In the genomic region with DNA sequence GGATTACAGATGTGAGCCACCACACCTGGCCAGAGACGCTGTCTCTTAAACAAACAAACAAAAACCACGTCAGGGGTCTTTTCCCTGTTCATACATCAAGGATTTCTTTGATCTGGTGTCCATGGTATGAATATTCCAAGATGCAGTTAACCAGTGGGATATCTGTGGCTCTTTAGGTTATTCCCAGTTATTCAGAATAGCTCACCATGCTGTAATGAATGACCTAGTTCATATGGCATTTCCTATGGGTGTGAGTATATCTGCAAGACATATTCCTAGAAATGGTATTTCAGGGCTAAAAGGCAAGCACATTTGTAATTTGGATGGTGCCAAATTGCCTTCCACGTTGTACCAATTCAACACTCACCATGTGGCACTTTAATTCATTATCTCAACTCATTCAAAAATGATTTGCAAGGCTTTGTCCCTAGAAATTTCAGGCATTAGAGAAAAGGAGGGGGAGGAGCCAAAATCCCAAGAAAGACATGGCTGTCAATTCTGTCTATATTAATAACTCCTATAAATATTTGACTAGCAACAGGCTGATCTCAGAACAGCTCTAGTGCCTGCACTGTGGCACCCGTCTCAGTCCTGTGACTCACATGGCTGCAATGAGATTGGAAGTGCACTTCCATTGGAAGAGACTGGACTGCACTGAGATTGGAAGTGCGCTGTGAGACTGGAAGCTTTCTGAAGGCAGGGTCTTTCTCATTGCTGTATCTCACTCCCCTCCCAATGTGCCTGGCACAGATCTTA, we compare ENCODE assay signal across 13 cellular contexts. TPM values are rescaled to one million over a fixed set of nuclear protein-coding genes. Genes with fewer than 3 reads are reported as not detected.
DNase-seq lines count a peak whose midpoint lies in the region; ATAC-seq, FAIRE-seq and TF ChIP-seq lines count a peak whose summit lies in the region.
"Had no signal": no experiment of that assay in that cellular context is flagged by ENCODE, and none has a peak within 500 bp of the region (broad histone marks: within the 10 kb centered on the region; RNA-seq: fewer than 3 reads in every experiment).

No MANE protein-coding gene starts in this region.

- H3K27ac Mint-ChIP-seq in activated CD8-positive, alpha-beta memory T cell treated with anti-CD3 and anti-CD28 coated beads, Interleukin-2, amount 10 ng/mL, durations not matched to agents 7 days and 5 days = no peak overlapping the region

- TF ChIP-seq CTCF in choroid plexus epithelial cell (conservative IDR thresholded peaks at IDR 0.05; ENCODE audit: low read depth, low read length) = no peak
- no peak for TF ChIP-seq CTCF in omental fat pad (IDR thresholded peaks at IDR 0.05)
- no peak for TF ChIP-seq CTCF in upper lobe of left lung (IDR thresholded peaks at IDR 0.05)

- WGBS in upper lobe of left lung, 2 donors = 88 to 92% methylated on average over 5 of the region's 5 CpGs

- H3K4me3 ChIP-seq in choroid plexus epithelial cell (ENCODE audit: low read depth, low read length) (no peak overlapping the region), upper lobe of left lung (no peak overlapping the region)
- H3K4me3 ChIP-seq: thoracic aorta had no signal

- peaks cover 0 to under 1% (median 0%) of the 10 kb centered on the region in 4 donors for H3K4me1 ChIP-seq in upper lobe of left lung

- CTCF ChIA-PET in activated CD8-positive, alpha-beta memory T cell treated with anti-CD3 and anti-CD28 coated beads, Interleukin-2, amount 10 ng/mL, durations not matched to agents 7 days and 5 days (lab: Charles Lee) = interaction anchor here (5.1 kb wide), 1 partner anchor 17 kb away, joined by 20 read pairs; no protein-coding TSS in a partner anchor

- no peaks in the 10 kb centered on the region for H3K27me3 ChIP-seq in upper lobe of left lung

- DNase-seq in ELR (ENCODE audit: low read depth) (peak; percentile 88), RCC 7860 (ENCODE audit: low spot score) (peak; percentile 78), choroid plexus epithelial cell (ENCODE audit: low read depth) (peak; percentile 77), myocyte (ENCODE audit: low read depth) (peak; percentile 62), omental fat pad (ENCODE audit: low spot score) (no peak), upper lobe of left lung (no peak)
- DNase-seq in activated T-cell treated with anti-CD3 and anti-CD28 coated beads, Interleukin-2, amount 50 U/mL, for 4 hours = no peak
- no peak for DNase-seq in activated CD8-positive, alpha-beta memory T cell treated with anti-CD3 and anti-CD28 coated beads, Interleukin-2, amount 10 ng/mL, durations not matched to agents 7 days and 5 days
- DNase-seq: activated CD4-positive, alpha-beta T cell treated with anti-CD3 and anti-CD28 coated beads, Interleukin-2, amount 50 U/mL, for 48 hours; CD4-positive, CD25-positive, alpha-beta regulatory T cell; effector memory CD4-positive, alpha-beta T cell; kidney glomerular epithelial cell had no signal

- H3K4me3 Mint-ChIP-seq in activated T-cell treated with anti-CD3 and anti-CD28 coated beads, Interleukin-2, amount 50 U/mL, for 4 hours = no peak overlapping the region
- no peak overlapping the region for H3K4me3 Mint-ChIP-seq in activated CD8-positive, alpha-beta memory T cell treated with anti-CD3 and anti-CD28 coated beads, Interleukin-2, amount 10 ng/mL, durations not matched to agents 7 days and 5 days

- ATAC-seq in omental fat pad (ENCODE audit: low FRiP score) = no peak
- no peak for ATAC-seq in activated T-cell treated with anti-CD3 and anti-CD28 coated beads, Interleukin-2, amount 50 U/mL, for 4 hours
- no peak for ATAC-seq in upper lobe of left lung (ENCODE audit: low FRiP score in 2 of 2)
- no peak for ATAC-seq in activated CD8-positive, alpha-beta memory T cell treated with anti-CD3 and anti-CD28 coated beads, Interleukin-2, amount 10 ng/mL, durations not matched to agents 7 days and 5 days

- H3K9me3 ChIP-seq in upper lobe of left lung = no peaks in the 10 kb centered on the region
- H3K9me3 ChIP-seq: thoracic aorta had no signal

- no peaks in the 10 kb centered on the region for H3K27me3 Mint-ChIP-seq in activated T-cell treated with anti-CD3 and anti-CD28 coated beads, Interleukin-2, amount 50 U/mL, for 4 hours (ENCODE audit: low read depth)
- peaks cover 14% of the 10 kb centered on the region for H3K27me3 Mint-ChIP-seq in activated CD8-positive, alpha-beta memory T cell treated with anti-CD3 and anti-CD28 coated beads, Interleukin-2, amount 10 ng/mL, durations not matched to agents 7 days and 5 days
- H3K27me3 Mint-ChIP-seq: CD4-positive, CD25-positive, alpha-beta regulatory T cell had no signal

- H3K4me1 Mint-ChIP-seq in activated T-cell treated with anti-CD3 and anti-CD28 coated beads, Interleukin-2, amount 50 U/mL, for 4 hours (ENCODE audit: low read depth) = peaks cover 2% of the 10 kb centered on the region
- no peaks in the 10 kb centered on the region for H3K4me1 Mint-ChIP-seq in activated CD8-positive, alpha-beta memory T cell treated with anti-CD3 and anti-CD28 coated beads, Interleukin-2, amount 10 ng/mL, durations not matched to agents 7 days and 5 days

- H3K36me3 ChIP-seq in upper lobe of left lung = no peaks in the 10 kb centered on the region
- H3K36me3 ChIP-seq: thoracic aorta had no signal

- H3K9me3 Mint-ChIP-seq in activated T-cell treated with anti-CD3 and anti-CD28 coated beads, Interleukin-2, amount 50 U/mL, for 4 hours = no peaks in the 10 kb centered on the region
- H3K9me3 Mint-ChIP-seq in activated CD8-positive, alpha-beta memory T cell treated with anti-CD3 and anti-CD28 coated beads, Interleukin-2, amount 10 ng/mL, durations not matched to agents 7 days and 5 days (ENCODE audit: low read depth) = no peaks in the 10 kb centered on the region
- H3K9me3 Mint-ChIP-seq: CD4-positive, CD25-positive, alpha-beta regulatory T cell had no signal

- H3K27ac ChIP-seq in upper lobe of left lung = no peak overlapping the region
- H3K27ac ChIP-seq: thoracic aorta had no signal

- no peaks in the 10 kb centered on the region for H3K36me3 Mint-ChIP-seq in activated T-cell treated with anti-CD3 and anti-CD28 coated beads, Interleukin-2, amount 50 U/mL, for 4 hours (ENCODE audit: insufficient read depth)
- no peaks in the 10 kb centered on the region for H3K36me3 Mint-ChIP-seq in activated CD8-positive, alpha-beta memory T cell treated with anti-CD3 and anti-CD28 coated beads, Interleukin-2, amount 10 ng/mL, durations not matched to agents 7 days and 5 days
- H3K36me3 Mint-ChIP-seq: CD4-positive, CD25-positive, alpha-beta regulatory T cell had no signal

- no peak for TF ChIP-seq EP300 in upper lobe of left lung (IDR thresholded peaks at IDR 0.05)

- no peak for TF ChIP-seq POLR2A in upper lobe of left lung (IDR thresholded peaks at IDR 0.05)

- FAIRE-seq in RCC 7860 (lab: Jason Lieb, UNC) = no peak

RNA-seq across cellular contexts. Expression of gene STMN1, which starts 6.0 kb away (rescaled TPM):
- total RNA-seq in myocyte (138 and 179 TPM in 2 replicates), omental fat pad (10 to 100 TPM; 19.5 to 41.0 (median 29.7) TPM), upper lobe of left lung (100 to 1,000 TPM in 1 of 6 donors, 10 to 100 TPM in 5; 38.3 to 103 (median 52.2) TPM)
- polyA plus RNA-seq in myocyte (2012) = 373 TPM
- 10 to 100 TPM; 68.0 to 94.8 (median 80.0) TPM for total RNA-seq in activated T-cell treated with anti-CD3 and anti-CD28 coated beads, Interleukin-2, amount 50 U/mL, for 4 hours
- total RNA-seq in activated CD8-positive, alpha-beta memory T cell treated with anti-CD3 and anti-CD28 coated beads, Interleukin-2, amount 10 ng/mL, durations not matched to agents 7 days and 5 days = 100 to 1,000 TPM; 548 to 626 TPM

RNA-seq across cellular contexts. Expression of gene PAQR7, which starts 36.7 kb away (rescaled TPM):
- 6.3 and 9.8 TPM in 2 replicates for total RNA-seq in myocyte
- 21.8 TPM for polyA plus RNA-seq in myocyte (2012)
- total RNA-seq in omental fat pad = 1 to 10 TPM; 4.3 to 7.2 (median 6.5) TPM
- 1 to 10 TPM; 4.5 to 7.5 (median 5.4) TPM for total RNA-seq in activated T-cell treated with anti-CD3 and anti-CD28 coated beads, Interleukin-2, amount 50 U/mL, for 4 hours
- 1 to 10 TPM; 1.9 to 9.6 (median 7.0) TPM for total RNA-seq in upper lobe of left lung
- 1 to 10 TPM; 2.2 to 5.0 TPM for total RNA-seq in activated CD8-positive, alpha-beta memory T cell treated with anti-CD3 and anti-CD28 coated beads, Interleukin-2, amount 10 ng/mL, durations not matched to agents 7 days and 5 days

RNA-seq across cellular contexts. Expression of gene AUNIP, which starts 53.0 kb away (rescaled TPM):
- total RNA-seq in myocyte (0.70 and 2.3 TPM in 2 replicates), omental fat pad (not detected), upper lobe of left lung (1 to 10 TPM in 1 of 6 donors, under 1 TPM in 2, not detected in 3; 0.43 to 1.1 (median 0.74) TPM)
- polyA plus RNA-seq in myocyte (2012) = 0.90 TPM
- total RNA-seq in activated T-cell treated with anti-CD3 and anti-CD28 coated beads, Interleukin-2, amount 50 U/mL, for 4 hours = 1 to 10 TPM; 4.1 to 4.6 (median 4.5) TPM
- 1 to 10 TPM; 8.1 to 9.8 TPM for total RNA-seq in activated CD8-positive, alpha-beta memory T cell treated with anti-CD3 and anti-CD28 coated beads, Interleukin-2, amount 10 ng/mL, durations not matched to agents 7 days and 5 days
- total RNA-seq: CD4-positive, CD25-positive, alpha-beta regulatory T cell; thoracic aorta had no signal

Comparison
In these comparisons a context has a peak if more than half of its experiments do, and no peak if none do; other contexts are left out.
1. DNase-seq: peak in ELR (single experiment), RCC 7860 (single experiment), choroid plexus epithelial cell (single experiment) and myocyte (single experiment); none in omental fat pad (single experiment), activated T-cell treated with anti-CD3 and anti-CD28 coated beads, Interleukin-2, amount 50 U/mL, for 4 hours (single experiment), upper lobe of left lung (0 of 2) and activated CD8-positive, alpha-beta memory T cell treated with anti-CD3 and anti-CD28 coated beads, Interleukin-2, amount 10 ng/mL, durations not matched to agents 7 days and 5 days (single experiment).